ENCODE assay signal across 1 cellular context in genomic region chr6:27591660-27592059, GRCh38.
TF ChIP-seq lines count a peak whose summit lies in the region.

No MANE protein-coding gene starts in this region.

TF ChIP-seq in HepG2, 621 proteins besides CTCF, POLR2A, EP300 and RAD21 (continued from another document and continues in another):
- TF ChIP-seq ZNF646 (CRISPR knock-in tag; IDR thresholded peaks at IDR 0.05) (no peak), YEATS4 (CRISPR knock-in tag; IDR thresholded peaks at IDR 0.05; ENCODE audit: borderline replicate concordance) (no peak), ZBTB8A (CRISPR knock-in tag; IDR thresholded peaks at IDR 0.05; ENCODE audit: borderline replicate concordance, low read depth) (no peak), BCLAF1 (IDR thresholded peaks at IDR 0.05) (no peak), IKZF4 (CRISPR knock-in tag; IDR thresholded peaks at IDR 0.05; ENCODE audit: borderline replicate concordance, low read depth, not compliant biosample characterization) (no peak), ZNF556 (CRISPR knock-in tag; IDR thresholded peaks at IDR 0.05; ENCODE audit: borderline replicate concordance) (no peak), ZNF616 (CRISPR knock-in tag; IDR thresholded peaks at IDR 0.05; ENCODE audit: low read depth) (no peak), ZC3H13 (CRISPR knock-in tag; IDR thresholded peaks at IDR 0.05) (no peak), ATF5 (CRISPR knock-in tag; IDR thresholded peaks at IDR 0.05; ENCODE audit: low read depth) (no peak), MYPOP (CRISPR knock-in tag; IDR thresholded peaks at IDR 0.05) (no peak), RELA (CRISPR knock-in tag; IDR thresholded peaks at IDR 0.05) (no peak), SAP130 (CRISPR knock-in tag; IDR thresholded peaks at IDR 0.05; ENCODE audit: low read depth) (0 out of 2 replicates have a peak, but pooled peaks have one; percentile 17), ZSCAN22 (CRISPR knock-in tag; IDR thresholded peaks at IDR 0.05) (no peak), ZNF326 (CRISPR knock-in tag; IDR thresholded peaks at IDR 0.05; ENCODE audit: borderline replicate concordance) (no peak), RBM39 (IDR thresholded peaks at IDR 0.05; ENCODE audit: low read depth, low read length, poor library complexity, severe bottlenecking) (no peak), GATA4 (IDR thresholded peaks at IDR 0.05; ENCODE audit: borderline replicate concordance, low read depth) (no peak), ZMYM4 (CRISPR knock-in tag; IDR thresholded peaks at IDR 0.05) (no peak), CSRNP2 (CRISPR knock-in tag; conservative IDR thresholded peaks at IDR 0.05; ENCODE audit: low read depth) (no peak), MED8 (CRISPR knock-in tag; IDR thresholded peaks at IDR 0.05; ENCODE audit: insufficient replicate concordance) (no peak), MAX (IDR thresholded peaks at IDR 0.05) (no peak), KDM5B (CRISPR knock-in tag; IDR thresholded peaks at IDR 0.05; ENCODE audit: borderline replicate concordance) (no peak), KLF16 (CRISPR knock-in tag; IDR thresholded peaks at IDR 0.05) (peak in 1 of 2 experiments; percentile 36; a peak in 1 of 4 replicates), ONECUT2 (CRISPR knock-in tag; IDR thresholded peaks at IDR 0.05) (no peak), MXD3 (CRISPR knock-in tag; IDR thresholded peaks at IDR 0.05) (no peak), ZNF335 (CRISPR knock-in tag; IDR thresholded peaks at IDR 0.05) (no peak), ETS1 (CRISPR knock-in tag; IDR thresholded peaks at IDR 0.05) (no peak), ZFP37 (CRISPR knock-in tag; IDR thresholded peaks at IDR 0.05; ENCODE audit: borderline replicate concordance) (no peak), CENPX (CRISPR knock-in tag; IDR thresholded peaks at IDR 0.05) (no peak), RBM22 (optimal IDR thresholded peaks at IDR 0.05; ENCODE audit: low read length) (no peak), PAXIP1 (CRISPR knock-in tag; conservative IDR thresholded peaks at IDR 0.05) (no peak), ELF1 (CRISPR knock-in tag; IDR thresholded peaks at IDR 0.05) (no peak), BRD4 (CRISPR knock-in tag; IDR thresholded peaks at IDR 0.05) (no peak), ZNF10 (CRISPR knock-in tag; IDR thresholded peaks at IDR 0.05; ENCODE audit: borderline replicate concordance, low read depth) (no peak), MLX (CRISPR knock-in tag; IDR thresholded peaks at IDR 0.05) (0 out of 2 replicates have a peak, but pooled peaks have one; percentile 29), POLR2G (IDR thresholded peaks at IDR 0.05; ENCODE audit: low read depth, low read length) (no peak), ISL2 (CRISPR knock-in tag; IDR thresholded peaks at IDR 0.05) (peak; percentile 42; the same call in 1 of the 2 replicates), ZNF350 (CRISPR knock-in tag; IDR thresholded peaks at IDR 0.05; ENCODE audit: borderline replicate concordance, low read depth) (no peak), KDM2A (CRISPR knock-in tag; IDR thresholded peaks at IDR 0.05; ENCODE audit: borderline replicate concordance, low read depth) (no peak), NPAS2 (CRISPR knock-in tag; IDR thresholded peaks at IDR 0.05; ENCODE audit: borderline replicate concordance) (no peak)
